Comparison of ENCODE assay signal across 16 cellular contexts in the genomic region with DNA sequence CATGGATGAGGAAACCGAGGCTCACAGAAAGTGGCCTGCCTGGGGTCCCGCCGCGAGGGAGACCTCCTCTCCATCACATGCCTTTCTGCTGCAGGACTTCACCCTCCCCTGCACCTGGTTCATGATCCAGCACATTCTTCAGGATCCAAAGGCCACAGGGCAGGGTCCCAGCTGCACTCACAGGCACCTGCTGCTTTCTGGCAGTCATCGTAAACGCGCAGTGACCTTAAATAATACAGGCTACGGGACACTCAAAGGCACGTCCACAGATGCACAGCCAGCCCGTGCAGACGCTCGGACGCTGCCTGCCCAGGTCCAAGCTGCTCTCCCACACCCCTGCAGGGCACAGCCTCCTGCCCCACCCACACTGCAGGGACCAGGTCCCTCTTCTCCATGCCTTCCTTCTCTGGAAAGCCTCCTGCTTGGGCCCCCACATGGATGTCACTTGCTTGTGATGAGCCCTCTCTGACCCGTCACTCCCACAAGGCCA. TPM values are rescaled to one million over a fixed set of nuclear protein-coding genes. Genes with fewer than 3 reads are reported as not detected.
DNase-seq lines count a peak whose midpoint lies in the region; ATAC-seq and TF ChIP-seq lines count a peak whose summit lies in the region.
"Had no signal": no experiment of that assay in that cellular context is flagged by ENCODE, and none has a peak within 500 bp of the region (broad histone marks: within the 10 kb centered on the region; RNA-seq: fewer than 3 reads in every experiment).

No MANE protein-coding gene starts in this region.

- H3K4me3 ChIP-seq in right cardiac atrium (ENCODE audit: low read length) (no peak overlapping the region), trophoblast cell (ENCODE audit: low read depth, low read length) (no peak overlapping the region), HAP-1 (no peak overlapping the region)
- H3K4me3 ChIP-seq: dorsolateral prefrontal cortex had no signal

- TF ChIP-seq POLR2A in erythroblast (IDR thresholded peaks at IDR 0.05; ENCODE audit: low read length), result no peak

- H3K9me3 Mint-ChIP-seq in glutamatergic neuron (ENCODE audit: unreplicated experiment), result no peaks in the 10 kb centered on the region

- H3K79me1 ChIP-seq in trophoblast cell (ENCODE audit: low read length), result peaks cover 28% of the 10 kb centered on the region

- H3K4me1 ChIP-seq in right cardiac atrium (ENCODE audit: control insufficient read depth, insufficient read depth, low read length) (no peaks in the 10 kb centered on the region), trophoblast cell (ENCODE audit: control insufficient read depth in 1 of 2, insufficient read depth in 2 of 2, low read length in 2 of 2) (peaks cover 12 to 20% of the 10 kb centered on the region in 2 experiments), HAP-1 (no peaks in the 10 kb centered on the region)

- no peak overlapping the region for H3K9ac ChIP-seq in trophoblast cell (ENCODE audit: low read length)

- H3K36me3 ChIP-seq in trophoblast cell (ENCODE audit: control insufficient read depth in 1 of 2, insufficient read depth in 2 of 2, low read length in 2 of 2) (no peaks in the 10 kb centered on the region), HAP-1 (replicated peaks) (no peaks in the 10 kb centered on the region)

- no peaks in the 10 kb centered on the region for H3K79me2 ChIP-seq in trophoblast cell (ENCODE audit: control insufficient read depth, insufficient read depth, low read length, poor library complexity)

- H3K27me3 Mint-ChIP-seq in glutamatergic neuron (ENCODE audit: unreplicated experiment), result peaks cover 11% of the 10 kb centered on the region

- H3K9me3 ChIP-seq in right cardiac atrium (ENCODE audit: control insufficient read depth, low read length) (no peaks in the 10 kb centered on the region), trophoblast cell (ENCODE audit: insufficient read depth, low read depth, low read length) (peaks cover 4% of the 10 kb centered on the region), HAP-1 (no peaks in the 10 kb centered on the region)

- no peak overlapping the region for H2AFZ ChIP-seq in trophoblast cell (ENCODE audit: insufficient read depth, low read length, poor library complexity)

- DNase-seq in right cardiac atrium, result peak in 1 of 3 donors; percentile 31
- no peak for DNase-seq in left ventricle myocardium superior
- no peak for DNase-seq in glutamatergic neuron
- DNase-seq in trophoblast cell, result no peak
- no peak for DNase-seq in kidney glomerular epithelial cell (lab: John Stamatoyannopoulos, UW)
- no peak for DNase-seq in erythroblast (lab: John Stamatoyannopoulos, UW)
- no peak for DNase-seq in activated CD4-positive, alpha-beta T cell treated with anti-CD3 and anti-CD28 coated beads, Interleukin-2, amount 50 U/mL, for 48 hours
- no peak for DNase-seq in HAP-1 (ENCODE audit: low spot score in 2 of 2)
- DNase-seq: activated gamma-delta T cell treated with Interleukin-2 at 50 U/mL for 16 hours, NCI-H187, NCI-H510A, occipital lobe had no signal

- intact Hi-C loops in right cardiac atrium (cut with DNase I) (no loop called here), left ventricle myocardium superior (cut with micrococcal nuclease) (no loop called here)

- peak overlapping the region; percentile 51 for H3K14ac ChIP-seq in trophoblast cell (ENCODE audit: low read length)

- H4K91ac ChIP-seq in trophoblast cell (ENCODE audit: low read depth, low read length), result peak overlapping the region; percentile 56

- ATAC-seq in right cardiac atrium (peak; percentile 12 to 27), left ventricle myocardium superior (no peak)

- no peaks in the 10 kb centered on the region for H3K36me3 Mint-ChIP-seq in glutamatergic neuron (ENCODE audit: unreplicated experiment)

- peak overlapping the region; percentile 18 for H4K8ac ChIP-seq in trophoblast cell (ENCODE audit: low read depth, low read length)

- no peak overlapping the region for H3K4me3 Mint-ChIP-seq in glutamatergic neuron (ENCODE audit: unreplicated experiment)

- peak overlapping the region; percentile 72 for H2BK120ac ChIP-seq in trophoblast cell (ENCODE audit: insufficient read depth, low read length, poor library complexity)

- in situ Hi-C loops in HAP-1 (cut with MboI; ENCODE audit: low sequenced_read_pairs), result no loop called here

- H3K23ac ChIP-seq in trophoblast cell (ENCODE audit: low read length), result no peak overlapping the region

- peak overlapping the region; percentile 1 for H3K18ac ChIP-seq in trophoblast cell (ENCODE audit: low read length)

- peak overlapping the region; percentile 16 for H2AK5ac ChIP-seq in trophoblast cell (ENCODE audit: low read length)

- WGBS in right cardiac atrium, result 91% methylated on average over 14 of the region's 14 CpGs
- no CpG with 5 or more reads among the region's 14 CpGs for WGBS in trophoblast cell (ENCODE audit: extremely low coverage, insufficient coverage, insufficient read length)

- TF ChIP-seq CTCF in glutamatergic neuron (IDR thresholded peaks at IDR 0.05; ENCODE audit: partially characterized antibody, unreplicated experiment), result no peak

- no peak overlapping the region for H4K12ac ChIP-seq in trophoblast cell (ENCODE audit: low read depth, low read length)

- H3K27me3 ChIP-seq in right cardiac atrium (ENCODE audit: control insufficient read depth, insufficient read depth) (no peaks in the 10 kb centered on the region), trophoblast cell (ENCODE audit: insufficient read depth, low read length) (no peaks in the 10 kb centered on the region), HAP-1 (ENCODE audit: low read depth) (no peaks in the 10 kb centered on the region)
- H3K27me3 ChIP-seq: dorsolateral prefrontal cortex had no signal

- H2BK5ac ChIP-seq in trophoblast cell (ENCODE audit: low read depth, low read length, poor library complexity), result no peak overlapping the region

- H3K4ac ChIP-seq in trophoblast cell (ENCODE audit: low read depth, low read length), result no peak overlapping the region

- H3K4me1 Mint-ChIP-seq in glutamatergic neuron (ENCODE audit: low read depth, unreplicated experiment), result peaks cover 27% of the 10 kb centered on the region

- H3K27ac ChIP-seq in right cardiac atrium (ENCODE audit: low read length) (no peak overlapping the region), trophoblast cell (ENCODE audit: low read depth, low read length) (no peak overlapping the region)
- H3K27ac ChIP-seq: dorsolateral prefrontal cortex had no signal

- H3K4me2 ChIP-seq in trophoblast cell (ENCODE audit: low read length), result no peak overlapping the region

- H2BK12ac ChIP-seq in trophoblast cell (ENCODE audit: low read length), result peak overlapping the region; percentile 28

- peak overlapping the region; percentile 52 for H3K27ac Mint-ChIP-seq in glutamatergic neuron (ENCODE audit: unreplicated experiment)

RNA-seq across cellular contexts. Expression of a gene that starts 49.9 kb away (rescaled TPM):
- not detected for total RNA-seq in right cardiac atrium
- not detected for polyA plus RNA-seq in right cardiac atrium
- total RNA-seq in left ventricle myocardium superior, result not detected
- total RNA-seq in glutamatergic neuron (ENCODE audit: unreplicated experiment), result not detected
- polyA plus RNA-seq in trophoblast cell (2013), result not detected in 2 replicates
- total RNA-seq: A673, lung microvascular endothelial cell, occipital lobe, OCI-LY7 had no signal
